In the genomic region with DNA sequence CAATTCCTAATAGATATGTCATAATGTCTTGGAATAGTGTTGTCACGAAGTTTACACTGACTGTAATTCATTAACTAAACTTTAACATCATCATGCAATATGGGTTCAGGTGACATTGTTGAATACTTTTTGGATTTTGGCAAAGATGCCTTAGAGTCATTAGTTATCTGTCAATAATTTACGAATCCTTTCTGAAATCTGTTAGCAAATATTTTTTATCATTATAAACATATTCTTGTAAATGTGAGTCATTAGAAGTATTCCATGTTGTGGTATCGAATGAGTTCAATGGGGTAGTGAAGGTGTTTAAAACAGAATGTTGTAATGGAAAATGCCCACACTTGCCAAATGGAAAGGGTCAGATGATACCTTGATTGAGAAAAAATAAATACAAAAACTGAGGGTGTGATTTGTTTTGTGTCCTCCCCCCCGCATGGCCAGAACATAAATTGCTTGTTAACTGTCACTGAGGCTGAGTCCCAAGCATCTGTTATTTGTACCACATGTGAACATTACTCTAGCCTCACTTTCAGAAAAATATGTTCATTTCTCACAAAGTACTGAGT, we compare ENCODE assay signal across 28 cellular contexts. TPM values are rescaled to one million over a fixed set of nuclear protein-coding genes. Genes with fewer than 3 reads are reported as not detected.
"Had no signal": no experiment of that assay in that cellular context is flagged by ENCODE, and none has a peak within 500 bp of the region (broad histone marks: within the 10 kb centered on the region; RNA-seq: fewer than 3 reads in every experiment).

No MANE protein-coding gene starts in this region.

- H3K9me3 Mint-ChIP-seq: activated CD4-positive, alpha-beta memory T cell treated with anti-CD3 and anti-CD28 coated beads, Interleukin-2, amount 10 ng/mL, durations not matched to agents 7 days and 5 days; activated CD4-positive, alpha-beta T cell treated with anti-CD3 and anti-CD28 coated beads, Interleukin-2, amount 10 ng/mL, durations not matched to agents 7 days and 5 days; activated naive CD4-positive, alpha-beta T cell treated with anti-CD3 and anti-CD28 coated beads, Interleukin-2, amount 10 ng/mL, durations not matched to agents 7 days and 5 days; activated naive CD8-positive, alpha-beta T cell treated with anti-CD3 and anti-CD28 coated beads, Interleukin-2, amount 10 ng/mL, durations not matched to agents 7 days and 5 days; activated T-cell treated with anti-CD3 and anti-CD28 coated beads, Interleukin-2, amount 50 U/mL, for 24 hours; effector memory CD8-positive, alpha-beta T cell; naive thymus-derived CD8-positive, alpha-beta T cell; neural crest cell; T-helper 1 cell treated with Interleukin-12 subunit alpha and Interleukin-12 subunit beta and Interleukin-4 antibody, amounts not matched to agents 30 μg/mL and 1 μg/mL, for 36 hours had no signal

- H3K4me3 ChIP-seq: heart right ventricle, thoracic aorta had no signal

- H3K9me3 ChIP-seq: heart right ventricle, thoracic aorta had no signal

- H3K27ac Mint-ChIP-seq: activated CD4-positive, alpha-beta memory T cell treated with anti-CD3 and anti-CD28 coated beads, Interleukin-2, amount 10 ng/mL, durations not matched to agents 7 days and 5 days; activated CD4-positive, alpha-beta T cell treated with anti-CD3 and anti-CD28 coated beads, Interleukin-2, amount 10 ng/mL, durations not matched to agents 7 days and 5 days; activated naive CD4-positive, alpha-beta T cell treated with anti-CD3 and anti-CD28 coated beads, Interleukin-2, amount 10 ng/mL, durations not matched to agents 7 days and 5 days; activated naive CD8-positive, alpha-beta T cell treated with anti-CD3 and anti-CD28 coated beads, Interleukin-2, amount 10 ng/mL, durations not matched to agents 7 days and 5 days; activated T-cell treated with anti-CD3 and anti-CD28 coated beads, Interleukin-2, amount 50 U/mL, for 24 hours; effector memory CD8-positive, alpha-beta T cell; naive thymus-derived CD8-positive, alpha-beta T cell; T-helper 1 cell treated with Interleukin-12 subunit alpha and Interleukin-12 subunit beta and Interleukin-4 antibody, amounts not matched to agents 30 μg/mL and 1 μg/mL, for 36 hours had no signal

- H3K4me1 Mint-ChIP-seq: activated CD4-positive, alpha-beta memory T cell treated with anti-CD3 and anti-CD28 coated beads, Interleukin-2, amount 10 ng/mL, durations not matched to agents 7 days and 5 days; activated CD4-positive, alpha-beta T cell treated with anti-CD3 and anti-CD28 coated beads, Interleukin-2, amount 10 ng/mL, durations not matched to agents 7 days and 5 days; activated naive CD4-positive, alpha-beta T cell treated with anti-CD3 and anti-CD28 coated beads, Interleukin-2, amount 10 ng/mL, durations not matched to agents 7 days and 5 days; activated naive CD8-positive, alpha-beta T cell treated with anti-CD3 and anti-CD28 coated beads, Interleukin-2, amount 10 ng/mL, durations not matched to agents 7 days and 5 days; naive thymus-derived CD8-positive, alpha-beta T cell; neural crest cell had no signal

- H3K36me3 ChIP-seq: heart right ventricle, thoracic aorta had no signal

- ATAC-seq: effector memory CD8-positive, alpha-beta T cell; heart right ventricle; left ventricle myocardium superior; naive thymus-derived CD8-positive, alpha-beta T cell; right cardiac atrium; stimulated activated naive CD8-positive, alpha-beta T cell treated with anti-CD3 and anti-CD28 coated beads, Interleukin-15, Interleukin-2, amounts not matched to agents 100 U/mL and 50 U/mL, for 24 hours had no signal

- H3K36me3 Mint-ChIP-seq: activated naive CD4-positive, alpha-beta T cell treated with anti-CD3 and anti-CD28 coated beads, Interleukin-2, amount 10 ng/mL, durations not matched to agents 7 days and 5 days; activated naive CD8-positive, alpha-beta T cell treated with anti-CD3 and anti-CD28 coated beads, Interleukin-2, amount 10 ng/mL, durations not matched to agents 7 days and 5 days; naive thymus-derived CD8-positive, alpha-beta T cell had no signal

- H3K4me1 ChIP-seq: heart right ventricle had no signal

- H3K4me3 Mint-ChIP-seq: activated CD4-positive, alpha-beta memory T cell treated with anti-CD3 and anti-CD28 coated beads, Interleukin-2, amount 10 ng/mL, durations not matched to agents 7 days and 5 days; activated CD4-positive, alpha-beta T cell treated with anti-CD3 and anti-CD28 coated beads, Interleukin-2, amount 10 ng/mL, durations not matched to agents 7 days and 5 days; activated naive CD4-positive, alpha-beta T cell treated with anti-CD3 and anti-CD28 coated beads, Interleukin-2, amount 10 ng/mL, durations not matched to agents 7 days and 5 days; activated naive CD8-positive, alpha-beta T cell treated with anti-CD3 and anti-CD28 coated beads, Interleukin-2, amount 10 ng/mL, durations not matched to agents 7 days and 5 days; activated T-cell treated with anti-CD3 and anti-CD28 coated beads, Interleukin-2, amount 50 U/mL, for 24 hours; effector memory CD8-positive, alpha-beta T cell; naive thymus-derived CD8-positive, alpha-beta T cell; neural crest cell; T-helper 1 cell treated with Interleukin-12 subunit alpha and Interleukin-12 subunit beta and Interleukin-4 antibody, amounts not matched to agents 30 μg/mL and 1 μg/mL, for 36 hours had no signal

- H3K27ac ChIP-seq: heart right ventricle, thoracic aorta had no signal

- DNase-seq: activated CD4-positive, alpha-beta memory T cell treated with anti-CD3 and anti-CD28 coated beads, Interleukin-2, amount 10 ng/mL, durations not matched to agents 7 days and 5 days; activated CD4-positive, alpha-beta T cell treated with anti-CD3 and anti-CD28 coated beads, Interleukin-2, amount 10 ng/mL, durations not matched to agents 7 days and 5 days; activated CD4-positive, CD25-positive, alpha-beta regulatory T cell treated with anti-CD3 and anti-CD28 coated beads, Interleukin-2, amount 50 U/mL, for 72 hours; activated CD8-positive, alpha-beta memory T cell treated with anti-CD3 and anti-CD28 coated beads, Interleukin-2, amount 50 U/mL, for 48 hours; activated gamma-delta T cell; activated naive CD4-positive, alpha-beta T cell treated with anti-CD3 and anti-CD28 coated beads, Interleukin-2, amount 10 ng/mL, durations not matched to agents 7 days and 5 days; activated naive CD8-positive, alpha-beta T cell treated with anti-CD3 and anti-CD28 coated beads, Interleukin-2, amount 10 ng/mL, durations not matched to agents 7 days and 5 days; activated T-cell treated with anti-CD3 and anti-CD28 coated beads, Interleukin-2, amount 50 U/mL, for 24 hours; caudate nucleus; cortex of kidney; effector memory CD8-positive, alpha-beta T cell; erythroblast; heart right ventricle; left ventricle myocardium superior; mammary epithelial cell; naive thymus-derived CD8-positive, alpha-beta T cell; nucleus accumbens; right cardiac atrium; stimulated activated CD4-positive, alpha-beta T cell treated with anti-CD3 and anti-CD28 coated beads, Interleukin-4, amount 100 ng/mL, for 1 hour; stimulated activated naive CD8-positive, alpha-beta T cell treated with anti-CD3 and anti-CD28 coated beads, Interleukin-15, Interleukin-2, amounts not matched to agents 100 U/mL and 50 U/mL, for 24 hours; T-helper 9 cell; trophoblast cell had no signal

RNA-seq across cellular contexts. Expression of gene NR5A2, which starts 5.2 kb away (rescaled TPM):
- total RNA-seq: activated CD4-positive, alpha-beta T cell treated with anti-CD3 and anti-CD28 coated beads, Interleukin-2, amount 10 ng/mL, durations not matched to agents 7 days and 5 days; activated naive CD8-positive, alpha-beta T cell treated with anti-CD3 and anti-CD28 coated beads, Interleukin-2, amount 10 ng/mL, durations not matched to agents 7 days and 5 days; chondrocyte; fibroblast of lung; fibroblast of villous mesenchyme; mammary epithelial cell; naive thymus-derived CD8-positive, alpha-beta T cell; neural crest cell had no signal
